Comparison of ENCODE assay signal across 36 cellular contexts in the genomic region with DNA sequence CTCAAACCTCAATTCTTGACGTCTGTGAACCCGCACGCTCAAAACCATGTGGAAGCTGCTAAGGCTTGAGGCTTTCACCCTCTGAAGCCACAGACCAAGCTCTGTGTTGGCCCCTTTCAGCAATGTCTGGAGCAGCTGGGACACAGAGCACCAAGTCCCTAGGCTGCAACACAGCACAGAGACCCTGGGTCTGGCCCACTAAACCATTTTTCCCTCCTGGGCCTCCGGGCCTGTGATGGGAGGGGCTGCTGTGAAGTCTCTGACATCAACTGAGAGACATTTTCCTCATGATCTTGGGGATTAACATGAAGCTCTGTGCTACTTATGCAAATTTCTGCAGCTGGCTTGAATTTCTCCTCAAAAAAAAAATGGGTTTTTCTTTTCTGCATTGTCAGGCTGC.
"Had no signal": no experiment of that assay in that cellular context is flagged by ENCODE, and none has a peak within 500 bp of the region (broad histone marks: within the 10 kb centered on the region; RNA-seq: fewer than 3 reads in every experiment).

No MANE protein-coding gene starts in this region.

- DNase-seq: Karpas-422, Kasumi-1, MG63, MM.1S, MV-4-11, NCI-H1048, NCI-H1092, NCI-H1092 treated with DMSO at 0.1 percent for 48 hours, NCI-H1105, NCI-H1105 treated with DMSO at 0.1 percent for 48 hours, NCI-H1417, NCI-H1417 treated with DMSO at 0.1 percent for 48 hours, NCI-H1436, NCI-H1436 treated with DMSO at 0.1 percent for 48 hours, NCI-H146, NCI-H1694, NCI-H1694 treated with DMSO at 0.1 percent for 48 hours, NCI-H187, NCI-H187 treated with DMSO at 0.1 percent for 48 hours, NCI-H1930, NCI-H2029, NCI-H2029 treated with DMSO at 0.1 percent for 48 hours, NCI-H2081, NCI-H2081 treated with DMSO at 0.1 percent for 48 hours, NCI-H2107, NCI-H2171, NCI-H2171 treated with DMSO at 0.1 percent for 48 hours, NCI-H2227 treated with DMSO at 0.1 percent for 48 hours, NCI-H226, NCI-H345, NCI-H446, NCI-H446 treated with DMSO at 0.1 percent for 48 hours, NCI-H510A treated with DMSO at 0.1 percent for 48 hours, NCI-H524, NCI-H524 treated with DMSO at 0.1 percent for 48 hours, NCI-H526 had no signal

- H3K27me3 ChIP-seq: MG63 had no signal

- H3K36me3 ChIP-seq: MG63 had no signal

- H3K4me3 ChIP-seq: MG63 had no signal
